ENCODE assay signal across 1 cellular context in the genomic region with DNA sequence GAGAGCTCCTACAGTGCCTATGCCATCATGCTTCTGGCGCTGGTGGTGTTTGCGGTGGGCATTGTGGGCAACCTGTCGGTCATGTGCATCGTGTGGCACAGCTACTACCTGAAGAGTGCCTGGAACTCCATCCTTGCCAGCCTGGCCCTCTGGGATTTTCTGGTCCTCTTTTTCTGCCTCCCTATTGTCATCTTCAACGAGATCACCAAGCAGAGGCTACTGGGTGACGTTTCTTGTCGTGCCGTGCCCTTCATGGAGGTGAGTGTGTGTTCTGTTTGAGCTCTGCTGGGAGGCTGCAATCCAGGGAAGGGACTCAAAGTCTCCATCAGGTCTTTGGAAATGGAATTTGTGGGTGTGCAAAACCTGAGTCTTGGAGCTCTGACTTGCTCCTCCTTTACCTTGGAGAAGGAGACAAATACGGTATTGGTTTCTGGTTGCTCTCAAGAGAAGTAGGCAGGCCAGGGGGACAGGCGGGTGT.
TF ChIP-seq lines count a peak whose summit lies in the region.

No MANE protein-coding gene starts in this region.

TF ChIP-seq in H1, 55 proteins besides CTCF, POLR2A, EP300 and RAD21:
- TF ChIP-seq HDAC6 (IDR thresholded peaks at IDR 0.05; ENCODE audit: low read depth, low read length): no peak
- peak; percentile 26 for TF ChIP-seq EZH2 (IDR thresholded peaks at IDR 0.05; ENCODE audit: low read depth, low read length, severe bottlenecking)
- no peak for TF ChIP-seq SRF (IDR thresholded peaks at IDR 0.05; ENCODE audit: low read depth, low read length)
